In the genomic region with DNA sequence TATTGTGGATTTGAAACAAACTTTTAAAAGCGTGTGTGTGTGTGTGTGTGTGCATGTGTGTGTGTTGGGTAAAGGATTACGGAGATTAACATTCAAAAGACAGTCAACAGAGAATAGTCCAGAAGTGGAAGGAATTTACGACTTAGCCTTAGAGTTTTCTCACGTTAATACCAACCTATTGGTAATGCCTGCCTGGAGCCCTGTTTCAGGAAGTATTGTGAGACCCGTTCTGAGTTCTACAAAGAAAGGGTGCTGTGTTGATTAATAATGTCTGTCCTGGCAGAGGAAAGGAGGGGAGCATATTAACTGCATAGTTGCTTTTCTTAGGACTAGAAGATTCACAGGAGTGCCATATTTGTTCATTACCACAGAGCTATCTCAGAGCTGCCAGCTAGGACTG, we compare ENCODE assay signal across 21 cellular contexts. TPM values are rescaled to one million over a fixed set of nuclear protein-coding genes. Genes with fewer than 3 reads are reported as not detected.
"Had no signal": no experiment of that assay in that cellular context is flagged by ENCODE, and none has a peak within 500 bp of the region (broad histone marks: within the 10 kb centered on the region; RNA-seq: fewer than 3 reads in every experiment).

No MANE protein-coding gene starts in this region.

- H3K4me1 ChIP-seq: transverse colon had no signal

- H3K27me3 Mint-ChIP-seq: activated B cell treated with CpG ODN at 0.5 μM for 24 hours; activated naive CD8-positive, alpha-beta T cell treated with anti-CD3 and anti-CD28 coated beads for 36 hours; stimulated activated naive CD8-positive, alpha-beta T cell treated with anti-CD3 and anti-CD28 coated beads, Interleukin-15, Interleukin-2, amounts not matched to agents 100 ng/mL and 50 ng/mL, for 24 hours had no signal

- H3K36me3 Mint-ChIP-seq: activated CD8-positive, alpha-beta memory T cell treated with anti-CD3 and anti-CD28 coated beads, Interleukin-2, amount 10 ng/mL, durations not matched to agents 7 days and 5 days; activated naive CD8-positive, alpha-beta T cell treated with anti-CD3 and anti-CD28 coated beads for 36 hours; natural killer cell had no signal

- H3K9me3 Mint-ChIP-seq: activated B cell treated with CpG ODN at 0.5 μM for 24 hours; activated CD4-positive, alpha-beta memory T cell treated with anti-CD3 and anti-CD28 coated beads, Interleukin-2, amount 10 ng/mL, durations not matched to agents 7 days and 5 days; activated naive CD8-positive, alpha-beta T cell treated with anti-CD3 and anti-CD28 coated beads for 36 hours; effector memory CD8-positive, alpha-beta T cell; natural killer cell; stimulated activated naive CD8-positive, alpha-beta T cell treated with anti-CD3 and anti-CD28 coated beads, Interleukin-15, Interleukin-2, amounts not matched to agents 100 ng/mL and 50 ng/mL, for 24 hours had no signal

- H3K36me3 ChIP-seq: lower lobe of right lung, transverse colon had no signal

- H3K27ac ChIP-seq: lower lobe of right lung, skin epidermis, transverse colon had no signal

- ATAC-seq: activated CD8-positive, alpha-beta memory T cell treated with anti-CD3 and anti-CD28 coated beads, Interleukin-2, amount 10 ng/mL, durations not matched to agents 7 days and 5 days; effector memory CD8-positive, alpha-beta T cell; left colon; lower lobe of right lung; natural killer cell had no signal

- DNase-seq: activated B cell treated with CpG ODN at 0.5 μM for 24 hours; activated CD4-positive, alpha-beta memory T cell treated with anti-CD3 and anti-CD28 coated beads, Interleukin-2, amount 10 ng/mL, durations not matched to agents 7 days and 5 days; activated CD4-positive, alpha-beta T cell treated with anti-CD3 and anti-CD28 coated beads for 48 hours; activated CD8-positive, alpha-beta memory T cell treated with anti-CD3 and anti-CD28 coated beads, Interleukin-2, amount 10 ng/mL, durations not matched to agents 7 days and 5 days; activated naive CD4-positive, alpha-beta T cell; activated naive CD8-positive, alpha-beta T cell treated with anti-CD3 and anti-CD28 coated beads for 36 hours; amniotic stem cell; effector memory CD8-positive, alpha-beta T cell; foreskin fibroblast; hypothalamus; islet precursor cell; left colon; lower lobe of right lung; natural killer cell; nucleus accumbens; retina; stimulated activated CD4-positive, alpha-beta T cell treated with anti-CD3 and anti-CD28 coated beads, Interleukin-15, amount 100 ng/mL, for 24 hours; stimulated activated CD4-positive, alpha-beta T cell treated with anti-CD3 and anti-CD28 coated beads, Interleukin-2, amount 100 ng/mL, for 48 hours; transverse colon had no signal

- H3K27ac Mint-ChIP-seq: activated B cell treated with CpG ODN at 0.5 μM for 24 hours; activated CD4-positive, alpha-beta memory T cell treated with anti-CD3 and anti-CD28 coated beads, Interleukin-2, amount 10 ng/mL, durations not matched to agents 7 days and 5 days; activated CD8-positive, alpha-beta memory T cell treated with anti-CD3 and anti-CD28 coated beads, Interleukin-2, amount 10 ng/mL, durations not matched to agents 7 days and 5 days; activated naive CD8-positive, alpha-beta T cell treated with anti-CD3 and anti-CD28 coated beads for 36 hours; effector memory CD8-positive, alpha-beta T cell; natural killer cell; stimulated activated naive CD8-positive, alpha-beta T cell treated with anti-CD3 and anti-CD28 coated beads, Interleukin-15, Interleukin-2, amounts not matched to agents 100 ng/mL and 50 ng/mL, for 24 hours had no signal

- H3K9me3 ChIP-seq: lower lobe of right lung, transverse colon had no signal

- H3K4me3 Mint-ChIP-seq: activated B cell treated with CpG ODN at 0.5 μM for 24 hours; activated CD4-positive, alpha-beta memory T cell treated with anti-CD3 and anti-CD28 coated beads, Interleukin-2, amount 10 ng/mL, durations not matched to agents 7 days and 5 days; activated CD8-positive, alpha-beta memory T cell treated with anti-CD3 and anti-CD28 coated beads, Interleukin-2, amount 10 ng/mL, durations not matched to agents 7 days and 5 days; activated naive CD8-positive, alpha-beta T cell treated with anti-CD3 and anti-CD28 coated beads for 36 hours; effector memory CD8-positive, alpha-beta T cell; natural killer cell; stimulated activated naive CD8-positive, alpha-beta T cell treated with anti-CD3 and anti-CD28 coated beads, Interleukin-15, Interleukin-2, amounts not matched to agents 100 ng/mL and 50 ng/mL, for 24 hours had no signal

- H3K4me1 Mint-ChIP-seq: activated B cell treated with CpG ODN at 0.5 μM for 24 hours; activated CD4-positive, alpha-beta memory T cell treated with anti-CD3 and anti-CD28 coated beads, Interleukin-2, amount 10 ng/mL, durations not matched to agents 7 days and 5 days; activated CD8-positive, alpha-beta memory T cell treated with anti-CD3 and anti-CD28 coated beads, Interleukin-2, amount 10 ng/mL, durations not matched to agents 7 days and 5 days; natural killer cell had no signal

- H3K4me3 ChIP-seq: lower lobe of right lung, skin epidermis, transverse colon had no signal

- H3K27me3 ChIP-seq: transverse colon had no signal

RNA-seq across cellular contexts. Expression of gene FRMD4B, which starts 40.4 kb away (rescaled TPM):
- total RNA-seq: activated B cell treated with CpG ODN at 0.5 μM for 24 hours had no signal
